30 cellular contexts compared by ENCODE assay signal in genomic region chr2:96197541-96198255, GRCh38. TPM values are rescaled to one million over a fixed set of nuclear protein-coding genes. Genes with fewer than 3 reads are reported as not detected.
DNase-seq lines count a peak whose midpoint lies in the region; ATAC-seq and TF ChIP-seq lines count a peak whose summit lies in the region.
"Had no signal": no experiment of that assay in that cellular context is flagged by ENCODE, and none has a peak within 500 bp of the region (broad histone marks: within the 10 kb centered on the region; RNA-seq: fewer than 3 reads in every experiment).

No MANE protein-coding gene starts in this region.

- H2BK15ac ChIP-seq in IMR-90 (ENCODE audit: low read depth, low read length): no peak overlapping the region

- H3K9me2 ChIP-seq in GM23338 (ENCODE audit: insufficient read depth): no peaks in the 10 kb centered on the region

- no peak overlapping the region for H4K91ac ChIP-seq in IMR-90 (ENCODE audit: insufficient read depth, low read depth, low read length)

- POLR2A ChIA-PET in IMR-90 (lab: Charles Lee; ENCODE audit: unreplicated experiment): no interaction called here

- no peak overlapping the region for H3K4ac ChIP-seq in IMR-90 (ENCODE audit: low read depth, low read length)

- no CpG with 5 or more reads among the region's 5 CpGs for WGBS in IMR-90 (ENCODE audit: extremely low coverage in 2 of 2, insufficient read length in 1 of 2), 2 experiments
- 35 to 56% (median 38%) methylated on average over 5 of the region's 5 CpGs for WGBS in psoas muscle, 3 donors

- H4K20me1 ChIP-seq in IMR-90 (ENCODE audit: insufficient read depth, low read length): peaks cover 45% of the 10 kb centered on the region
- peaks cover 79% of the 10 kb centered on the region for H4K20me1 ChIP-seq in GM23338 (replicated peaks; ENCODE audit: insufficient read depth)

- dilution Hi-C loops in IMR-90 (cut with HindIII; ENCODE audit: low sequenced_read_pairs, unreplicated experiment): no loop called here

- no peak for TF ChIP-seq POLR2A in IMR-90 (IDR thresholded peaks at IDR 0.05; ENCODE audit: low read depth, low read length)

- H2AK5ac ChIP-seq in IMR-90 (ENCODE audit: low read depth, low read length): no peak overlapping the region

- no peak overlapping the region for H2BK120ac ChIP-seq in IMR-90 (ENCODE audit: low read depth, low read length)

- no peak for DNase-seq in activated CD4-positive, alpha-beta T cell treated with anti-CD3 and anti-CD28 coated beads, Interleukin-2, amount 10 ng/mL, durations not matched to agents 24 days and 14 days
- DNase-seq in activated CD4-positive, alpha-beta T cell treated with anti-CD3 and anti-CD28 coated beads for 1 hour: no peak
- DNase-seq in IMR-90 (no peak), cardiac fibroblast (ENCODE audit: low read depth in 2 of 2) (peak; percentile 42 to 49), psoas muscle (no peak), SHP77 treated with DMSO at 0.1 percent for 48 hours (lab: John Stamatoyannopoulos, UW) (no peak), GM23338 (ENCODE audit: low spot score) (no peak)
- DNase-seq: 8988T; activated B cell treated with CpG ODN at 0.5 μM for 24 hours; activated CD8-positive, alpha-beta T cell treated with anti-CD3 and anti-CD28 coated beads, Interleukin-2, amount 10 ng/mL, durations not matched to agents 7 days and 5 days; activated T-cell treated with anti-CD3 and anti-CD28 coated beads, Interleukin-2, amount 50 U/mL, for 4 hours; AML-193; DMS79; effector CD8-positive, alpha-beta T cell; KBM-7; MV-4-11; NCI-H1694; NCI-H2171; NCI-H526; RPMI8226; stimulated activated CD4-positive, alpha-beta T cell treated with anti-CD3 and anti-CD28 coated beads, Interleukin-12 subunit alpha, Interleukin-12 subunit beta, amount 100 ng/mL, for 4 hours; T-helper 9 cell; transverse colon had no signal

- CTCF ChIA-PET in IMR-90 (lab: Yijun Ruan, JAX): no interaction called here

- TF ChIP-seq RAD21 in IMR-90 (IDR thresholded peaks at IDR 0.05; ENCODE audit: low read length): no peak

- H3K79me2 ChIP-seq in GM23338 (replicated peaks; ENCODE audit: insufficient read depth): peaks cover 94% of the 10 kb centered on the region

- H3K4me1 Mint-ChIP-seq in activated CD4-positive, alpha-beta T cell treated with anti-CD3 and anti-CD28 coated beads, Interleukin-2, amount 10 ng/mL, durations not matched to agents 24 days and 14 days: peaks cover 51% of the 10 kb centered on the region
- peaks cover 29% of the 10 kb centered on the region for H3K4me1 Mint-ChIP-seq in GM23338

- in situ Hi-C loops in IMR-90 (cut with MboI; ENCODE audit: low sequenced_read_pairs): no loop called here

- peaks cover 10% of the 10 kb centered on the region for H3K36me3 ChIP-seq in IMR-90 (ENCODE audit: control insufficient read depth, insufficient read depth, low read length)
- peaks cover 5 to 28% of the 10 kb centered on the region in 2 donors for H3K36me3 ChIP-seq in psoas muscle (ENCODE audit: insufficient read depth in 1 of 2, low read depth in 1 of 2)
- peaks cover 26% of the 10 kb centered on the region for H3K36me3 ChIP-seq in GM23338 (ENCODE audit: insufficient read depth)

- no peaks in the 10 kb centered on the region for H3K9me3 ChIP-seq in IMR-90 (ENCODE audit: control insufficient read depth, insufficient read depth, low read length)
- H3K9me3 ChIP-seq in psoas muscle: no peaks in the 10 kb centered on the region
- H3K9me3 ChIP-seq: transverse colon had no signal

- intact Hi-C loops in activated CD4-positive, alpha-beta T cell treated with anti-CD3 and anti-CD28 coated beads, Interleukin-2, amount 10 ng/mL, durations not matched to agents 24 days and 14 days (cut with micrococcal nuclease): no loop called here
- intact Hi-C loops in IMR-90 (cut with micrococcal nuclease) (no loop called here), psoas muscle (cut with DNase I) (no loop called here)

- H3K18ac ChIP-seq in IMR-90 (ENCODE audit: low read depth, low read length): no peak overlapping the region

- peaks cover 24 to 62% of the 10 kb centered on the region in 2 experiments; a peak in 3 of 4 replicates for H3K79me1 ChIP-seq in IMR-90 (ENCODE audit: low read depth in 1 of 2, low read length in 2 of 2)

- H3K27me3 ChIP-seq in IMR-90 (ENCODE audit: control insufficient read depth, insufficient read depth, low read length) (no peaks in the 10 kb centered on the region), psoas muscle (ENCODE audit: insufficient read depth in 3 of 3, low read length in 2 of 3) (no peaks in the 10 kb centered on the region), GM23338 (ENCODE audit: insufficient read depth) (no peaks in the 10 kb centered on the region)
- H3K27me3 ChIP-seq: transverse colon had no signal

- no peak overlapping the region for H3K4me3 Mint-ChIP-seq in activated CD4-positive, alpha-beta T cell treated with anti-CD3 and anti-CD28 coated beads, Interleukin-2, amount 10 ng/mL, durations not matched to agents 24 days and 14 days
- no peak overlapping the region for H3K4me3 Mint-ChIP-seq in GM23338
- H3K4me3 Mint-ChIP-seq: activated B cell treated with CpG ODN at 0.5 μM for 24 hours; activated CD8-positive, alpha-beta T cell treated with anti-CD3 and anti-CD28 coated beads, Interleukin-2, amount 10 ng/mL, durations not matched to agents 7 days and 5 days; activated T-cell treated with anti-CD3 and anti-CD28 coated beads, Interleukin-2, amount 50 U/mL, for 4 hours had no signal

- peaks cover 37% of the 10 kb centered on the region for H3K36me3 Mint-ChIP-seq in activated CD4-positive, alpha-beta T cell treated with anti-CD3 and anti-CD28 coated beads, Interleukin-2, amount 10 ng/mL, durations not matched to agents 24 days and 14 days (ENCODE audit: low read depth)
- H3K36me3 Mint-ChIP-seq in GM23338 (ENCODE audit: low read depth): peaks cover 28% of the 10 kb centered on the region

- no peak overlapping the region for H4K8ac ChIP-seq in IMR-90 (ENCODE audit: low read depth in 2 of 2, low read length in 2 of 2)

- TF ChIP-seq CTCF in IMR-90 (conservative IDR thresholded peaks at IDR 0.05; ENCODE audit: low read depth, low read length) (no peak), cardiac fibroblast (IDR thresholded peaks at IDR 0.05; ENCODE audit: low read depth, low read length) (no peak), psoas muscle (IDR thresholded peaks at IDR 0.05) (no peak), GM23338 (conservative IDR thresholded peaks at IDR 0.05; ENCODE audit: low read depth in 2 of 2) (no peak)

- no peaks in the 10 kb centered on the region for H3K9me3 Mint-ChIP-seq in activated CD4-positive, alpha-beta T cell treated with anti-CD3 and anti-CD28 coated beads, Interleukin-2, amount 10 ng/mL, durations not matched to agents 24 days and 14 days
- no peaks in the 10 kb centered on the region for H3K9me3 Mint-ChIP-seq in GM23338
- H3K9me3 Mint-ChIP-seq: activated B cell treated with CpG ODN at 0.5 μM for 24 hours; activated naive CD4-positive, alpha-beta T cell treated with anti-CD3 and anti-CD28 coated beads, Interleukin-2, amount 50 U/mL, for 72 hours; activated T-cell treated with anti-CD3 and anti-CD28 coated beads, Interleukin-2, amount 50 U/mL, for 4 hours had no signal

- no peak overlapping the region for H3K23ac ChIP-seq in IMR-90 (ENCODE audit: low read depth, low read length)

- peak overlapping the region; percentile 23 for H3K27ac Mint-ChIP-seq in activated CD4-positive, alpha-beta T cell treated with anti-CD3 and anti-CD28 coated beads, Interleukin-2, amount 10 ng/mL, durations not matched to agents 24 days and 14 days
- H3K27ac Mint-ChIP-seq in GM23338: no peak overlapping the region
- H3K27ac Mint-ChIP-seq: activated CD8-positive, alpha-beta T cell treated with anti-CD3 and anti-CD28 coated beads, Interleukin-2, amount 10 ng/mL, durations not matched to agents 7 days and 5 days had no signal

- H3K4me3 ChIP-seq in IMR-90 (ENCODE audit: insufficient read depth, low read depth, low read length) (no peak overlapping the region), cardiac fibroblast (replicated peaks in 1 of 2; ENCODE audit: low read depth in 2 of 2, low read length in 2 of 2) (no peak overlapping the region), psoas muscle (peak overlapping the region; percentile 3), GM23338 (no peak overlapping the region)
- H3K4me3 ChIP-seq: transverse colon had no signal

- no peak for ATAC-seq in IMR-90 (ENCODE audit: low read depth)
- ATAC-seq in psoas muscle: peak; percentile 42 to 59 (median 50)
- ATAC-seq in GM23338: no peak
- no peak for ATAC-seq in HG03135 (IDR thresholded peaks at IDR 0.05; ENCODE audit: unreplicated experiment)
- ATAC-seq: activated CD8-positive, alpha-beta T cell treated with anti-CD3 and anti-CD28 coated beads, Interleukin-2, amount 10 ng/mL, durations not matched to agents 7 days and 5 days; activated naive CD4-positive, alpha-beta T cell treated with anti-CD3 and anti-CD28 coated beads, Interleukin-2, amount 50 U/mL, for 72 hours; activated T-cell treated with anti-CD3 and anti-CD28 coated beads, Interleukin-2, amount 50 U/mL, for 4 hours; esophagus mucosa had no signal

- H2AFZ ChIP-seq in IMR-90 (replicated peaks; ENCODE audit: low read length, poor library complexity) (no peak overlapping the region), GM23338 (no peak overlapping the region)

- BruUV-seq in IMR-90 (replicated peaks; lab: Mats Ljungman, UMichigan): no TSS peak

- H4K5ac ChIP-seq in IMR-90 (ENCODE audit: low read depth, low read length): no peak overlapping the region

- no peak overlapping the region for H3K27ac ChIP-seq in IMR-90 (ENCODE audit: insufficient read depth, low read length)
- peak overlapping the region; percentile 99 for H3K27ac ChIP-seq in psoas muscle
- H3K27ac ChIP-seq in GM23338 (ENCODE audit: low read depth): no peak overlapping the region

- H3K27me3 Mint-ChIP-seq in activated CD4-positive, alpha-beta T cell treated with anti-CD3 and anti-CD28 coated beads, Interleukin-2, amount 10 ng/mL, durations not matched to agents 24 days and 14 days: no peaks in the 10 kb centered on the region
- H3K27me3 Mint-ChIP-seq in GM23338 (ENCODE audit: insufficient read depth, low read depth, poor library complexity): peaks cover 2% of the 10 kb centered on the region
- H3K27me3 Mint-ChIP-seq: activated B cell treated with CpG ODN at 0.5 μM for 24 hours had no signal

- peaks cover 9% of the 10 kb centered on the region for H3K9me1 ChIP-seq in IMR-90 (ENCODE audit: insufficient read depth, low read length)

- H3K4me1 ChIP-seq in IMR-90 (ENCODE audit: control insufficient read depth, insufficient read depth, low read length) (peaks cover 10% of the 10 kb centered on the region), psoas muscle (peaks cover 84% of the 10 kb centered on the region), GM23338 (ENCODE audit: insufficient read depth) (peaks cover 21% of the 10 kb centered on the region)

- H3F3A ChIP-seq in GM23338 (replicated peaks; ENCODE audit: low read depth): no peaks in the 10 kb centered on the region

- no peak overlapping the region for H2AK9ac ChIP-seq in IMR-90 (replicated peaks; ENCODE audit: low read depth, low read length, poor library complexity)

- H3K56ac ChIP-seq in IMR-90 (ENCODE audit: extremely low read depth, insufficient read depth, low read length): no peak overlapping the region

- no peak overlapping the region for H3K4me2 ChIP-seq in IMR-90 (ENCODE audit: low read depth, low read length)
- H3K4me2 ChIP-seq in GM23338: no peak overlapping the region

- H3K14ac ChIP-seq in IMR-90 (replicated peaks; ENCODE audit: low read depth, low read length): no peak overlapping the region

- no peak overlapping the region for H3K9ac ChIP-seq in IMR-90 (ENCODE audit: low read depth, low read length)

- no peak overlapping the region for H2BK20ac ChIP-seq in IMR-90 (ENCODE audit: low read depth, low read length)

- no peak overlapping the region for H2BK5ac ChIP-seq in IMR-90 (ENCODE audit: low read depth, low read length, poor library complexity, severe bottlenecking)

RNA-seq across cellular contexts. Expression of gene STARD7, which starts 10.9 kb away (rescaled TPM):
- 212 and 217 TPM in 2 replicates for total RNA-seq in activated CD4-positive, alpha-beta T cell treated with anti-CD3 and anti-CD28 coated beads, Interleukin-2, amount 10 ng/mL, durations not matched to agents 24 days and 14 days
- total RNA-seq in IMR-90 (2012; rRNA removed) (138 and 189 TPM in 2 replicates), psoas muscle (100 to 1,000 TPM; 162 to 290 (median 231) TPM)
- polyA plus RNA-seq in IMR-90 (2012; rRNA removed) (51.1 and 61.7 TPM in 2 replicates), psoas muscle (100 to 1,000 TPM; 111 to 472 (median 125) TPM), GM23338 (2016; fragmentation: Nextera tagmentation; extraction: Ambion mirVana) (72.0 and 72.2 TPM in 2 replicates)
- polyA plus RNA-seq in IMR-90 (2012; cell fraction: cytosol; rRNA removed): 17.9 and 21.7 TPM in 2 replicates
- polyA plus RNA-seq in IMR-90 (2012; cell fraction: nucleus; rRNA removed; ENCODE audit: low replicate concordance): 14.0 and 58.9 TPM in 2 replicates
- total RNA-seq in GM23338 (2014; rRNA removed; shearing (Covaris generic)): 222 TPM in 2 replicates

RNA-seq across cellular contexts. Expression of gene DUSP2, which starts 52.5 kb away (rescaled TPM):
- 436 and 445 TPM in 2 replicates for total RNA-seq in activated CD4-positive, alpha-beta T cell treated with anti-CD3 and anti-CD28 coated beads, Interleukin-2, amount 10 ng/mL, durations not matched to agents 24 days and 14 days
- total RNA-seq in IMR-90 (2012; rRNA removed): 1.8 and 2.5 TPM in 2 replicates
- 3.8 and 4.8 TPM in 2 replicates for polyA plus RNA-seq in IMR-90 (2012; rRNA removed)
- 2.9 and 15.4 TPM in 2 replicates for polyA plus RNA-seq in IMR-90 (2012; cell fraction: cytosol; rRNA removed)
- polyA plus RNA-seq in IMR-90 (2012; cell fraction: nucleus; rRNA removed; ENCODE audit: low replicate concordance): 61.4 and 76.2 TPM in 2 replicates
- total RNA-seq in psoas muscle: 1 to 10 TPM in 3 of 4 donors, under 1 TPM in 1; 0.64 to 2.4 (median 1.8) TPM
- 1 to 10 TPM; 3.1 to 5.8 (median 4.1) TPM for polyA plus RNA-seq in psoas muscle
- 10.5 and 13.0 TPM in 2 replicates for total RNA-seq in GM23338 (2014; rRNA removed; shearing (Covaris generic))
- 6.4 and 6.6 TPM in 2 replicates for polyA plus RNA-seq in GM23338 (2016; fragmentation: Nextera tagmentation; extraction: Ambion mirVana)

RNA-seq across cellular contexts. Expression of gene ASTL, which starts 59.4 kb away (rescaled TPM):
- total RNA-seq in activated CD4-positive, alpha-beta T cell treated with anti-CD3 and anti-CD28 coated beads, Interleukin-2, amount 10 ng/mL, durations not matched to agents 24 days and 14 days: 2.4 and 3.4 TPM in 2 replicates
- total RNA-seq in IMR-90 (2012; rRNA removed) (not detected in 2 replicates), psoas muscle (not detected)
- polyA plus RNA-seq in IMR-90 (2012; rRNA removed) (not detected in 2 replicates), psoas muscle (under 1 TPM in 1 of 3 donors, not detected in 2; 0.03 TPM), GM23338 (2016; fragmentation: Nextera tagmentation; extraction: Ambion mirVana) (0.23 TPM in 1 of 2 replicates, not detected in the other)
- 0.04 TPM in 1 of 2 replicates, not detected in the other for polyA plus RNA-seq in IMR-90 (2012; cell fraction: cytosol; rRNA removed)
- polyA plus RNA-seq in IMR-90 (2012; cell fraction: nucleus; rRNA removed; ENCODE audit: low replicate concordance): 0.25 and 0.48 TPM in 2 replicates
- total RNA-seq in GM23338 (2014; rRNA removed; shearing (Covaris generic)): 1.6 TPM in 1 of 2 replicates, not detected in the other
- total RNA-seq: astrocyte, kidney epithelial cell, lung microvascular endothelial cell, renal cortical epithelial cell had no signal

Comparison
In these comparisons a context has a peak if more than half of its experiments do, and no peak if none do; other contexts are left out.
1. DNase-seq: peak in cardiac fibroblast (2 of 2); none in activated CD4-positive, alpha-beta T cell treated with anti-CD3 and anti-CD28 coated beads, Interleukin-2, amount 10 ng/mL, durations not matched to agents 24 days and 14 days (single experiment), activated CD4-positive, alpha-beta T cell treated with anti-CD3 and anti-CD28 coated beads for 1 hour (single experiment), IMR-90 (single experiment), psoas muscle (0 of 2), SHP77 treated with DMSO at 0.1 percent for 48 hours (single experiment) and GM23338 (single experiment).
2. ATAC-seq: peak in psoas muscle (4 of 4); none in IMR-90 (single experiment), GM23338 (single experiment) and HG03135 (single experiment).
3. RNA of gene DUSP2, which starts 52.5 kb away (total RNA-seq): 436 to 445 TPM in activated CD4-positive, alpha-beta T cell treated with anti-CD3 and anti-CD28 coated beads, Interleukin-2, amount 10 ng/mL, durations not matched to agents 24 days and 14 days; 10.5 to 13.0 TPM in GM23338, 0.64 to 2.4 TPM in psoas muscle and 1.8 to 2.5 TPM in IMR-90; every median in the first group is over 10 times any median in the second.